Comparison of ENCODE assay signal across 17 cellular contexts in genomic region chr18:24380163-24380747, GRCh38.
"Had no signal": no experiment of that assay in that cellular context is flagged by ENCODE, and none has a peak within 500 bp of the region (broad histone marks: within the 10 kb centered on the region; RNA-seq: fewer than 3 reads in every experiment).

No MANE protein-coding gene starts in this region.

- H3K9me3 Mint-ChIP-seq: activated naive CD4-positive, alpha-beta T cell treated with anti-CD3 and anti-CD28 coated beads, Interleukin-2, amount 50 U/mL, for 72 hours; natural killer cell; stimulated activated naive CD8-positive, alpha-beta T cell treated with anti-CD3 and anti-CD28 coated beads, Interleukin-15, Interleukin-2, amounts not matched to agents 100 ng/mL and 50 ng/mL, for 24 hours; T-helper 1 cell treated with Interleukin-12 subunit alpha and Interleukin-12 subunit beta and Interleukin-4 antibody, amounts not matched to agents 30 μg/mL and 1 μg/mL, for 36 hours had no signal

- H3K27ac Mint-ChIP-seq: natural killer cell; stimulated activated naive CD8-positive, alpha-beta T cell treated with anti-CD3 and anti-CD28 coated beads, Interleukin-15, Interleukin-2, amounts not matched to agents 100 ng/mL and 50 ng/mL, for 24 hours; T-helper 1 cell treated with Interleukin-12 subunit alpha and Interleukin-12 subunit beta and Interleukin-4 antibody, amounts not matched to agents 30 μg/mL and 1 μg/mL, for 36 hours had no signal

- H3K4me1 Mint-ChIP-seq: natural killer cell had no signal

- H3K4me3 Mint-ChIP-seq: natural killer cell; stimulated activated naive CD8-positive, alpha-beta T cell treated with anti-CD3 and anti-CD28 coated beads, Interleukin-15, Interleukin-2, amounts not matched to agents 100 ng/mL and 50 ng/mL, for 24 hours; T-helper 1 cell treated with Interleukin-12 subunit alpha and Interleukin-12 subunit beta and Interleukin-4 antibody, amounts not matched to agents 30 μg/mL and 1 μg/mL, for 36 hours had no signal

- H3K4me3 ChIP-seq: mucosa of descending colon, sigmoid colon, testis, upper lobe of right lung had no signal

- H3K36me3 Mint-ChIP-seq: natural killer cell had no signal

- H3K27me3 Mint-ChIP-seq: stimulated activated naive CD8-positive, alpha-beta T cell treated with anti-CD3 and anti-CD28 coated beads, Interleukin-15, Interleukin-2, amounts not matched to agents 100 ng/mL and 50 ng/mL, for 24 hours had no signal

- H3K4me1 ChIP-seq: sigmoid colon, testis, upper lobe of right lung had no signal

- H3K9me3 ChIP-seq: mucosa of descending colon, sigmoid colon, testis, upper lobe of right lung had no signal

- ATAC-seq: mucosa of descending colon, natural killer cell, upper lobe of right lung had no signal

- H3K27me3 ChIP-seq: brain microvascular endothelial cell, sigmoid colon, testis, upper lobe of right lung had no signal

- H3K27ac ChIP-seq: brain microvascular endothelial cell, sigmoid colon, testis, upper lobe of right lung had no signal

- DNase-seq: activated CD4-positive, alpha-beta T cell treated with anti-CD3 and anti-CD28 coated beads for 48 hours; activated effector memory CD4-positive, alpha-beta T cell treated with Interleukin-2 at 50 U/mL for 16 hours; activated T-cell treated with anti-CD3 and anti-CD28 coated beads for 4 hours; brain microvascular endothelial cell; cerebellar nuclear complex; dermis blood vessel endothelial cell; hippocampal formation; left colon; mucosa of descending colon; natural killer cell; sigmoid colon; stimulated activated CD4-positive, alpha-beta T cell treated with anti-CD3 and anti-CD28 coated beads, Interleukin-12 subunit alpha, Interleukin-12 subunit beta, amount 100 ng/mL, for 4 hours; upper lobe of right lung had no signal

- H3K36me3 ChIP-seq: brain microvascular endothelial cell, upper lobe of right lung had no signal
